Comparison of ENCODE assay signal across 21 cellular contexts in the genomic region with DNA sequence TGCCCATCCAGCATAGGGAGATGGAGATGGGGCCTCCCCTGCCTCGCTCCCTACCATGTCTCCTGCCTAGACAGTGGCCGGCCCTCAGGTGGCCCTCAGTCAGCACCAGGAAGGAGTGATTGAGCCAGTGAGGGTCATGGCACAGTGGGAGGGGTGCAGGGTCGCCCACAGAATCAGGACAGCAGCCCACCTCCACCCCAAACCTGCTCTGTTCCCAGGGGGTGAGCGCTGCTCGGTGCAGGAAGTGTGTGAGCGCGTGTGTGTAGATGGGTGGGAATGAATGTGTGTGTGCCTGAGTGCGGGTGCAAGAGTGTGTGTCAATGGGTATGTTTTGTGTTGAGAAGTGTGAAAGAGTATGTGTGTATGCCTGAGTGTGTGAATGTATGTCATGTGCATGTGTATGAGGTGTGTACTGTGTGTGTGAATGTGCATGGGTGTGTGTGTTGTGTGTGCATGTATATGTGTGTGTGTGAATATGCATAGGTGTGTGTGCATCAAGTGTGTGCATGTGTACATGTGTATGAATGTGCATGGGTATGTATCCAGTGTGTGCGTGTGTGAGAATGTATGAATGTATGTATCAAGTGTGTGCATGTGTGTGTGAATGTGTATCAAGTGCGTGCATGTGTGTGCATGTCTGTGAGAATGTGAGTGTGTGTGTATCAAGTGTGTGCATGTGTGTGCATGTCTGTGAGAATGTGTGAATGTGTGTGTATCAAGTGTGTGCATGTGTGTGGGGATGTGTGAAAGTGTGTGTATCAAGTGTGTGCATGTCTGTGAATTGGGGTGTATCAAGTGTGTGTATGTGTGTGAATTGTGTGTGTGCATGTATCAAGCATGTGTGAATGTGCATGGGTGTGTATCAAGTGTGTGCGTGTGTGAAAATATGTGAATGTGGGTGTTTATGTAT. TPM values are rescaled to one million over a fixed set of nuclear protein-coding genes. Genes with fewer than 3 reads are reported as not detected.
"Had no signal": no experiment of that assay in that cellular context is flagged by ENCODE, and none has a peak within 500 bp of the region (broad histone marks: within the 10 kb centered on the region; RNA-seq: fewer than 3 reads in every experiment).

No MANE protein-coding gene starts in this region.

- FAIRE-seq: islet of Langerhans, small intestine had no signal

- H3K27me3 ChIP-seq: neutrophil, suprapubic skin, thyroid gland, upper lobe of left lung, vagina had no signal

- H3K27ac ChIP-seq: coronary artery, neutrophil, suprapubic skin, thyroid gland, upper lobe of left lung, vagina had no signal

- H3K36me3 ChIP-seq: neutrophil, suprapubic skin, thyroid gland, upper lobe of left lung, vagina had no signal

- H3K9me3 Mint-ChIP-seq: naive thymus-derived CD4-positive, alpha-beta T cell; nephron progenitor cell had no signal

- H3K4me3 Mint-ChIP-seq: naive thymus-derived CD4-positive, alpha-beta T cell; nephron progenitor cell had no signal

- DNase-seq: effector CD4-positive, alpha-beta T cell; foreskin melanocyte; head of caudate nucleus; hippocampal formation; left colon; mammary epithelial cell; naive thymus-derived CD4-positive, alpha-beta T cell; nephron progenitor cell; small intestine; stimulated activated CD4-positive, alpha-beta T cell treated with anti-CD3 and anti-CD28 coated beads, Interleukin-2, amount 100 ng/mL, for 48 hours; stimulated activated naive CD4-positive, alpha-beta T cell treated with Interleukin-2 at 50 U/mL for 16 hours; thyroid gland; upper lobe of left lung had no signal

- H3K4me3 ChIP-seq: coronary artery, suprapubic skin, thyroid gland, upper lobe of left lung, vagina had no signal

- H3K27ac Mint-ChIP-seq: naive thymus-derived CD4-positive, alpha-beta T cell; nephron progenitor cell had no signal

- H3K36me3 Mint-ChIP-seq: naive thymus-derived CD4-positive, alpha-beta T cell had no signal

- ATAC-seq: left colon; naive thymus-derived CD4-positive, alpha-beta T cell had no signal

- H3K27me3 Mint-ChIP-seq: naive thymus-derived CD4-positive, alpha-beta T cell had no signal

- H3K9me3 ChIP-seq: neutrophil, suprapubic skin, thyroid gland, upper lobe of left lung, vagina had no signal

- H3K4me1 ChIP-seq: thyroid gland, upper lobe of left lung, vagina had no signal

- H3K4me1 Mint-ChIP-seq: nephron progenitor cell had no signal

RNA-seq across cellular contexts. Expression of gene PRR36, which starts 32.2 kb away (rescaled TPM):
- total RNA-seq: dermis microvascular lymphatic vessel endothelial cell, mesenteric fat pad, vagina had no signal

RNA-seq across cellular contexts. Expression of gene LRRC8E, which starts 46.3 kb away (rescaled TPM):
- total RNA-seq: mononuclear cell had no signal
